In genomic region chr13:30465541-30466357, GRCh38 we compare ENCODE assay signal across 8 cellular contexts. TPM values are rescaled to one million over a fixed set of nuclear protein-coding genes. Genes with fewer than 3 reads are reported as not detected.
DNase-seq lines count a peak whose midpoint lies in the region; ATAC-seq and TF ChIP-seq lines count a peak whose summit lies in the region.

HMGB1 (minus strand) TSS chr13:30465936; CDS start chr13:30463680, 2,256 bp downstream.

- peaks cover 23% of the 10 kb centered on the region for H3K36me3 Mint-ChIP-seq in natural killer cell treated with Interleukin-12 subunit alpha and Interleukin-12 subunit beta and Interleukin-15 and Interleukin-18, amount 100 ng/mL, for 72 hours

- no peaks in the 10 kb centered on the region for H3K27me3 Mint-ChIP-seq in natural killer cell treated with Interleukin-12 subunit alpha and Interleukin-12 subunit beta and Interleukin-15 and Interleukin-18, amount 100 ng/mL, for 72 hours

- DNase-seq in ELF-1 (ENCODE audit: low read depth, low spot score) (peak; percentile 99), H7 (peak; percentile 93), M059J (ENCODE audit: low read depth) (peak; percentile 99), SHP77 (lab: John Stamatoyannopoulos, UW) (peak; percentile 97 to 98), fibroblast of pulmonary artery (ENCODE audit: low read depth) (peak; percentile 99)
- peak; percentile 96 for DNase-seq in activated effector memory CD4-positive, alpha-beta T cell treated with Interleukin-2 at 50 U/mL for 16 hours
- DNase-seq in natural killer cell treated with Interleukin-12 subunit alpha and Interleukin-12 subunit beta and Interleukin-15 and Interleukin-18, amount 100 ng/mL, for 72 hours (ENCODE audit: low spot score): peak; percentile 97
- DNase-seq in stimulated activated naive CD8-positive, alpha-beta T cell treated with anti-CD3 and anti-CD28 coated beads, Interleukin-15, Interleukin-2, amounts not matched to agents 100 U/mL and 50 U/mL, for 24 hours: peak; percentile 93

- H3K4me3 ChIP-seq in H7 (ENCODE audit: insufficient read depth, low read depth, low read length) (peak within 1 kb of the TSS; percentile 76), fibroblast of pulmonary artery (replicated peaks; ENCODE audit: low read depth, low read length) (peak within 1 kb of the TSS; percentile 74)

- no peaks in the 10 kb centered on the region for H3K27me3 ChIP-seq in H7 (ENCODE audit: control insufficient read depth, insufficient read depth, low read length)

- H3K9me3 Mint-ChIP-seq in natural killer cell treated with Interleukin-12 subunit alpha and Interleukin-12 subunit beta and Interleukin-15 and Interleukin-18, amount 100 ng/mL, for 72 hours: no peaks in the 10 kb centered on the region

- ATAC-seq in natural killer cell treated with Interleukin-12 subunit alpha and Interleukin-12 subunit beta and Interleukin-15 and Interleukin-18, amount 100 ng/mL, for 72 hours: peak; percentile 94 to 96
- ATAC-seq in stimulated activated naive CD8-positive, alpha-beta T cell treated with anti-CD3 and anti-CD28 coated beads, Interleukin-15, Interleukin-2, amounts not matched to agents 100 U/mL and 50 U/mL, for 24 hours: peak; percentile 95

- no peak for TF ChIP-seq CTCF in fibroblast of pulmonary artery (IDR thresholded peaks at IDR 0.05; ENCODE audit: low read length, missing control alignments)

- H3K36me3 ChIP-seq in H7 (replicated peaks; ENCODE audit: control insufficient read depth, insufficient read depth, low read length): peaks cover 13% of the 10 kb centered on the region

- H3K27ac Mint-ChIP-seq in natural killer cell treated with Interleukin-12 subunit alpha and Interleukin-12 subunit beta and Interleukin-15 and Interleukin-18, amount 100 ng/mL, for 72 hours: peak within 1 kb of the TSS; percentile 92 to 98

- peak within 1 kb of the TSS; percentile 86 for H3K4me3 Mint-ChIP-seq in natural killer cell treated with Interleukin-12 subunit alpha and Interleukin-12 subunit beta and Interleukin-15 and Interleukin-18, amount 100 ng/mL, for 72 hours

- H3K4me1 Mint-ChIP-seq in natural killer cell treated with Interleukin-12 subunit alpha and Interleukin-12 subunit beta and Interleukin-15 and Interleukin-18, amount 100 ng/mL, for 72 hours (ENCODE audit: low read depth in 2 of 2): peaks cover 18 to 37% of the 10 kb centered on the region in 2 donors

RNA-seq across cellular contexts. Expression of gene HMGB1, which starts in this region (rescaled TPM):
- total RNA-seq in H7 (2014; rRNA removed; shearing (Covaris generic)): 507 and 508 TPM in 2 replicates
- 610 and 697 TPM in 2 replicates for total RNA-seq in M059J (2014; rRNA removed; shearing (Covaris generic))
- total RNA-seq in natural killer cell treated with Interleukin-12 subunit alpha and Interleukin-12 subunit beta and Interleukin-15 and Interleukin-18, amount 100 ng/mL, for 72 hours: 100 to 1,000 TPM; 302 to 423 TPM

Comparison
In these comparisons a context has a peak if more than half of its experiments do, and no peak if none do; other contexts are left out.
1. Peak in every context shown above with its lines: DNase-seq, ATAC-seq and H3K4me3 ChIP-seq.